8 cellular contexts compared by ENCODE assay signal in the genomic region with DNA sequence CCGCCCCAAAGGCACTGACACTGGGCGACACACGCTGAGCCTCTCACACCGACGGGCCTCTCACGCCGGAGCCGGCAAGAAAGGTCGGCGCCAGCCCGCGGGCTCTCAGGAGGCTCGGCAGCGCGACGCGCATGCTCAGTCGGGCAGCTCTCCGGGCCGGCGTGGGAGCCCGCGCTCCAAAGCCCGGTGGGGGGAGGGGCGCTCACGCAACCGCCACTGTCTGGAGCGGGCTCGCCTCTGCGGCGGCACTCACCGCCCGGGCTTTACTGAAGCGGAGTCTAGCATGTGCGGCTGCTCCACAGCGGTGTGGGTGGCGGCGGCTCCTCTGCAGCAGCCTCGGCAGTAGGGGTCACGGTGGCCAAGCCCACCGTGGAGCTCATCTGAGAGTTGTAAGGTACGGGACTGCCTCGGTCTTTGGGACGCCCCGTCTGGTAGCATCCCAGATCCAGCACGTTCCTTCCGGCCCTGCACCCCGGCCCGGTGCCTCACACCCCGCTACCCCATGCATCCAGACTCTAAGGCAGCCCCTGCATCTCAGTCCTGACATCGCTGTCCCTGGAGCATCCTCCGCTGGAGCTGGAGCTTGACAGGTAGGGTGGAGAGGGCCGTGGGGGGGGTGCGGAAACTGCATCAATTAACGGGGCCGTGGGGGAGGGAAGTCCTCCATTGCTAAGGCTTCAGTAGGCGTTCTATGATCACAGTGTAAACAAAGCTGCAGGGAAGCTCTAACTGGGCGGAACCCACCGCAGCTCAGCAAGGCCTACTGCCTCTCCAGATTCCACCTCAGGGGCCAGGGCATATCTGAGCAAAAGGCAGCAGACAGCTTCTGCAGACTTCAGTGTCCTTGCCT. TPM values are rescaled to one million over a fixed set of nuclear protein-coding genes. Genes with fewer than 3 reads are reported as not detected.
DNase-seq lines count a peak whose midpoint lies in the region; ATAC-seq and TF ChIP-seq lines count a peak whose summit lies in the region.
"Not testable (repeated sequence)": the region's sequence is repeated elsewhere in the genome, so short reads cannot be mapped to it uniquely, and the experiment has no call there.

No MANE protein-coding gene starts in this region.

- peak; percentile 67 to 75 (median 72) for DNase-seq in CD4-positive, alpha-beta memory T cell
- DNase-seq in HUDEP-2 (lab: John Stamatoyannopoulos, UW; ENCODE audit: unreplicated experiment in 76 of 76), result peak in 46 of 76 experiments; percentile 3 to 60 (median 36)
- DNase-seq in Peyer's patch, result peak in 2 of 3 donors; percentile 51 to 63
- DNase-seq in activated T-cell treated with anti-CD3 and anti-CD28 coated beads, Interleukin-2, amount 50 U/mL, for 72 hours, result peak; percentile 81 to 82
- peak; percentile 55 for DNase-seq in naive B cell
- DNase-seq in stimulated activated CD8-positive, alpha-beta memory T cell treated with anti-CD3 and anti-CD28 coated beads, Interleukin-15, amount 100 ng/mL, for 24 hours (ENCODE audit: low read depth), result peak; percentile 34

- peak overlapping the region; percentile 55 for H3K27ac ChIP-seq in CD4-positive, alpha-beta memory T cell (ENCODE audit: low read depth, low read length)
- H3K27ac ChIP-seq in Peyer's patch (peak overlapping the region in 3 of 4 donors; percentile 22 to 77 (median 64)), esophagus (ENCODE audit: low read depth in 2 of 2, low read length in 1 of 2) (peak overlapping the region in 1 of 2 donors; percentile 24)

- H3K27me3 ChIP-seq in CD4-positive, alpha-beta memory T cell (ENCODE audit: insufficient read depth, low read length); Peyer's patch; esophagus (ENCODE audit: control insufficient read depth in 1 of 2, insufficient read depth in 2 of 2, low read length in 2 of 2): not testable (repeated sequence)

- H3K4me1 Mint-ChIP-seq in CD4-positive, alpha-beta memory T cell, result peaks cover 25 to 49% (median 38%) of the 10 kb centered on the region in 4 donors
- peaks cover 36% of the 10 kb centered on the region for H3K4me1 Mint-ChIP-seq in activated T-cell treated with anti-CD3 and anti-CD28 coated beads, Interleukin-2, amount 50 U/mL, for 72 hours (ENCODE audit: low read depth)
- peaks cover 16 to 26% (median 25%) of the 10 kb centered on the region in 3 donors for H3K4me1 Mint-ChIP-seq in naive B cell

- ATAC-seq in GM21447 (IDR thresholded peaks at IDR 0.05; ENCODE audit: unreplicated experiment), result peak; percentile 74
- peak; percentile 94 to 95 for ATAC-seq in activated T-cell treated with anti-CD3 and anti-CD28 coated beads, Interleukin-2, amount 50 U/mL, for 72 hours (replicated peaks in 1 of 2)
- ATAC-seq in naive B cell (ENCODE audit: low read depth in 2 of 2), result peak; percentile 80

- H3K4me3 ChIP-seq in CD4-positive, alpha-beta memory T cell (ENCODE audit: low read length in 2 of 2), result peak overlapping the region in 1 of 2 donors; percentile 58
- H3K4me3 ChIP-seq in Peyer's patch (peak overlapping the region; percentile 43 to 48 (median 46)), esophagus (ENCODE audit: low read depth in 1 of 2, low read length in 2 of 2) (peak overlapping the region; percentile 38 to 54)

- peak overlapping the region; percentile 81 to 95 (median 91) for H3K4me3 Mint-ChIP-seq in CD4-positive, alpha-beta memory T cell
- peak overlapping the region; percentile 62 to 73 for H3K4me3 Mint-ChIP-seq in activated T-cell treated with anti-CD3 and anti-CD28 coated beads, Interleukin-2, amount 50 U/mL, for 72 hours
- H3K4me3 Mint-ChIP-seq in naive B cell, result peak overlapping the region; percentile 76 to 94 (median 89)

- not testable (repeated sequence) for H3K36me3 ChIP-seq in CD4-positive, alpha-beta memory T cell (ENCODE audit: insufficient read depth, low read length); Peyer's patch; esophagus (ENCODE audit: control insufficient read depth in 2 of 2, insufficient read depth in 2 of 2, low read length in 1 of 2)

- not testable (repeated sequence) for H3K9me3 ChIP-seq in CD4-positive, alpha-beta memory T cell (ENCODE audit: control insufficient read depth in 1 of 2, low read length in 2 of 2); Peyer's patch; esophagus (ENCODE audit: control insufficient read depth in 2 of 2, insufficient read depth in 1 of 2, low read depth in 1 of 2, low read length in 1 of 2)

- not testable (repeated sequence) for TF ChIP-seq CTCF in Peyer's patch (IDR thresholded peaks at IDR 0.05)

- peaks cover 0 to 11% of the 10 kb centered on the region in 2 donors for H3K36me3 Mint-ChIP-seq in CD4-positive, alpha-beta memory T cell
- not testable (repeated sequence) for H3K36me3 Mint-ChIP-seq in activated T-cell treated with anti-CD3 and anti-CD28 coated beads, Interleukin-2, amount 50 U/mL, for 72 hours (ENCODE audit: insufficient read depth in 2 of 2); naive B cell

- not testable (repeated sequence) for TF ChIP-seq POLR2A in Peyer's patch (IDR thresholded peaks at IDR 0.05)

- CTCF ChIA-PET in CD4-positive, alpha-beta memory T cell (lab: Charles Lee; ENCODE audit: partially characterized antibody), result interaction anchor here (0.8 to 1.8 kb wide), 4 partner anchors 51 to 301 kb away, joined by 3 to 7 read pairs (median 5); partner anchors contain the start of genes CIDEB and PCK2

- WGBS in esophagus, 2 donors, result 2 to 3% methylated on average over 27 to 59 of the region's 59 CpGs

- H3K9me3 Mint-ChIP-seq in CD4-positive, alpha-beta memory T cell; activated T-cell treated with anti-CD3 and anti-CD28 coated beads, Interleukin-2, amount 50 U/mL, for 72 hours; naive B cell: not testable (repeated sequence)

- POLR2A ChIA-PET in CD4-positive, alpha-beta memory T cell (lab: Charles Lee; ENCODE audit: partially characterized antibody), result interaction anchor here (0.6 to 2.0 kb wide), 3 partner anchors 53 to 101 kb away, joined by 4 to 6 read pairs (median 4); partner anchors contain the start of genes DHRS4 and PCK2

- H3K27ac Mint-ChIP-seq in CD4-positive, alpha-beta memory T cell, result peak overlapping the region; percentile 58 to 97 (median 93)
- not testable (repeated sequence) for H3K27ac Mint-ChIP-seq in activated T-cell treated with anti-CD3 and anti-CD28 coated beads, Interleukin-2, amount 50 U/mL, for 72 hours
- peak overlapping the region in 5 of 6 donors; percentile 32 to 69 (median 61) for H3K27ac Mint-ChIP-seq in naive B cell

- peaks cover 21% of the 10 kb centered on the region for H3K4me1 ChIP-seq in CD4-positive, alpha-beta memory T cell (ENCODE audit: insufficient read depth, low read length)
- not testable (repeated sequence) for H3K4me1 ChIP-seq in Peyer's patch; esophagus (ENCODE audit: control insufficient read depth in 2 of 2, insufficient read depth in 2 of 2, low read length in 1 of 2)

- intact Hi-C loops in CD4-positive, alpha-beta memory T cell (cut with micrococcal nuclease), result not testable (repeated sequence)

- not testable (repeated sequence) for H3K27me3 Mint-ChIP-seq in CD4-positive, alpha-beta memory T cell; activated T-cell treated with anti-CD3 and anti-CD28 coated beads, Interleukin-2, amount 50 U/mL, for 72 hours (ENCODE audit: low read depth); naive B cell

RNA-seq across cellular contexts. Expression of gene DHRS4L2, which starts 18.4 kb away (rescaled TPM):
- 10 to 100 TPM; 13.3 to 16.8 TPM for total RNA-seq in CD4-positive, alpha-beta memory T cell
- polyA plus RNA-seq in CD4-positive, alpha-beta memory T cell, result 10 to 100 TPM; 18.6 to 19.6 TPM
- 10 to 100 TPM; 23.1 to 36.1 (median 30.8) TPM for total RNA-seq in Peyer's patch
- total RNA-seq in activated T-cell treated with anti-CD3 and anti-CD28 coated beads, Interleukin-2, amount 50 U/mL, for 72 hours, result 10 to 100 TPM; 24.7 to 27.2 TPM
- 10 to 100 TPM; 32.9 to 43.5 TPM for polyA plus RNA-seq in esophagus
- polyA plus RNA-seq in naive B cell (ENCODE audit: low read depth in 6 of 6), result 10 to 100 TPM in 5 of 6 donors, 1 to 10 TPM in 1; 8.6 to 18.3 (median 16.9) TPM

RNA-seq across cellular contexts. Expression of gene CARMIL3, which starts 44.7 kb away (rescaled TPM):
- total RNA-seq in CD4-positive, alpha-beta memory T cell, result under 1 TPM; 0.15 to 0.22 TPM
- not detected for polyA plus RNA-seq in CD4-positive, alpha-beta memory T cell
- total RNA-seq in Peyer's patch, result 1 to 10 TPM; 1.3 to 5.8 (median 2.8) TPM
- total RNA-seq in activated T-cell treated with anti-CD3 and anti-CD28 coated beads, Interleukin-2, amount 50 U/mL, for 72 hours, result 1 to 10 TPM; 1.9 to 2.1 TPM
- polyA plus RNA-seq in esophagus (1 to 10 TPM in 1 of 2 donors, under 1 TPM in 1; 0.55 to 2.3 TPM), naive B cell (ENCODE audit: low read depth in 6 of 6) (under 1 TPM in 2 of 6 donors, not detected in 4; 0.10 to 0.11 TPM)

RNA-seq across cellular contexts. Expression of gene DHRS4, which starts 53.5 kb away (rescaled TPM):
- 10 to 100 TPM; 14.7 to 15.5 TPM for total RNA-seq in CD4-positive, alpha-beta memory T cell
- polyA plus RNA-seq in CD4-positive, alpha-beta memory T cell, result 10 to 100 TPM; 32.5 to 36.2 TPM
- total RNA-seq in Peyer's patch, result 10 to 100 TPM; 52.8 to 77.9 (median 62.4) TPM
- 10 to 100 TPM; 21.6 to 24.4 TPM for total RNA-seq in activated T-cell treated with anti-CD3 and anti-CD28 coated beads, Interleukin-2, amount 50 U/mL, for 72 hours
- polyA plus RNA-seq in esophagus (10 to 100 TPM; 39.2 to 56.4 TPM), naive B cell (ENCODE audit: low read depth in 6 of 6) (10 to 100 TPM; 13.3 to 27.0 (median 21.8) TPM)
